Comparison of ENCODE assay signal across 8 cellular contexts in genomic region chr5:151150484-151151262, GRCh38.
DNase-seq lines count a peak whose midpoint lies in the region; ATAC-seq and TF ChIP-seq lines count a peak whose summit lies in the region.

No MANE protein-coding gene starts in this region.

- no peaks in the 10 kb centered on the region for H3K27me3 ChIP-seq in adipocyte (replicated peaks; ENCODE audit: control insufficient read depth, insufficient read depth, low read length)

- H3K9me3 ChIP-seq in adipocyte (ENCODE audit: control insufficient read depth, low read length), result no peaks in the 10 kb centered on the region

- H3K9ac ChIP-seq in adipocyte (ENCODE audit: low read length), result peak overlapping the region; percentile 69

- DNase-seq in NCI-H2196 (lab: John Stamatoyannopoulos, UW; ENCODE audit: unreplicated experiment) (peak; percentile 11), NCI-H2196 treated with DMSO at 0.1 percent for 48 hours (lab: John Stamatoyannopoulos, UW; ENCODE audit: unreplicated experiment) (no peak), adipocyte (ENCODE audit: low read depth) (peak; percentile 68), iris pigment epithelial cell (ENCODE audit: low read depth) (peak; percentile 62), iPS-NIHi7 (ENCODE audit: extremely low spot score) (no peak)
- peak; percentile 31 to 66 for DNase-seq in stimulated activated CD4-positive, alpha-beta T cell treated with anti-CD3 and anti-CD28 coated beads, Interleukin-4, amount 100 ng/mL, for 4 hours

- H3K4me3 ChIP-seq in adipocyte (ENCODE audit: low read length), result peak overlapping the region; percentile 32

- peak; percentile 38 for TF ChIP-seq POLR2A in Raji (IDR thresholded peaks at IDR 0.05; ENCODE audit: insufficient read depth, low read depth, low read length)

- ATAC-seq in HG02973 (IDR thresholded peaks at IDR 0.05; ENCODE audit: unreplicated experiment), result peak; percentile 53

- H3K36me3 ChIP-seq in adipocyte (ENCODE audit: control insufficient read depth, insufficient read depth, low read length, severe bottlenecking), result peaks cover 67% of the 10 kb centered on the region

- peaks cover 66% of the 10 kb centered on the region for H3K4me1 ChIP-seq in adipocyte (ENCODE audit: control insufficient read depth, insufficient read depth, low read length)

Comparison
In these comparisons a context has a peak if more than half of its experiments do, and no peak if none do; other contexts are left out.
1. DNase-seq: peak in NCI-H2196 (single experiment), adipocyte (single experiment), iris pigment epithelial cell (single experiment) and stimulated activated CD4-positive, alpha-beta T cell treated with anti-CD3 and anti-CD28 coated beads, Interleukin-4, amount 100 ng/mL, for 4 hours (2 of 2); none in NCI-H2196 treated with DMSO at 0.1 percent for 48 hours (single experiment) and iPS-NIHi7 (single experiment).